Comparison of ENCODE assay signal across 9 cellular contexts in the genomic region with DNA sequence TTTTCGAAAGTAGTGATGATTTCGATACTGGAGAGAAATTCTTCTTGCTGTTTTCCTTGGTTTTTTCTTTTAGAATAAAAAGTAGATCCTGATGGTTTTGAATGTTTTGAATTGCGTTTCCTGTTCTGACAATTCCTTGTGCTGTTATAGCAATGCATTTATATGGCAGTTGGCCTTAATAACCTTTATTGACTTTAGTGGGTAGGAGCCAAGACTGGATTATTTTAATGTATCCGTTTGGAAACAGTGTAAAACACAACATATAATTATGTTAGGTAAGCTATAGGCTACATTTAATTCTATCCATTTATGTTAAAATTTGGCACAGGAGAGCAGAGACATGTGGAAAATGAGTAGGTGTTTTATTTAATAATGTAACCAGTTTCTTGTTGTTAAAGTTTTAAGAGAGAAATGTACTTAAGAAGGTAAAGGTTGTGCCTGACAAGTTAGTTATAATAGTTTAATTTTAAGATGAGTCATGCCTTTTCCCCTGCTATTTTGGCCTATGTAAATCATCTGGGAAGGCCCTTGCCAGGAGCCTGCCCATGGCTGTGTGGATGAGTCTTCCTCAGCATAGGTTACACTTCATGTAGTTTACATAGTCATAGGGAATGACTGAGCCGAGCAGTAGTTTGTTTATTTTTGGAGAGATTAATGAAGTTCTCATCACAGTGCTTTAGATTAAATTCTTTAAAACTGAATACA.
DNase-seq lines count a peak whose midpoint lies in the region; ATAC-seq and TF ChIP-seq lines count a peak whose summit lies in the region.
"Had no signal": no experiment of that assay in that cellular context is flagged by ENCODE, and none has a peak within 500 bp of the region (broad histone marks: within the 10 kb centered on the region; RNA-seq: fewer than 3 reads in every experiment).

No MANE protein-coding gene starts in this region.

- peak overlapping the region; percentile 35 for H3K27ac ChIP-seq in GM23248
- no peak overlapping the region for H3K27ac ChIP-seq in psoas muscle
- H3K27ac ChIP-seq: SK-N-MC had no signal

- H3K27me3 ChIP-seq in GM23248 (replicated peaks; ENCODE audit: insufficient read depth) (no peaks in the 10 kb centered on the region), psoas muscle (ENCODE audit: insufficient read depth in 3 of 3, low read length in 2 of 3) (no peaks in the 10 kb centered on the region)

- peaks cover 32% of the 10 kb centered on the region for H3F3A ChIP-seq in GM23248 (ENCODE audit: insufficient read depth)

- TF ChIP-seq CTCF in epithelial cell of esophagus (IDR thresholded peaks at IDR 0.05; ENCODE audit: insufficient read depth, low read depth, low read length, missing control alignments) (no peak), psoas muscle (IDR thresholded peaks at IDR 0.05) (no peak)

- H3K79me2 ChIP-seq in GM23248 (ENCODE audit: insufficient read depth) = no peaks in the 10 kb centered on the region

- DNase-seq in GM23248 (peak; percentile 89), NCI-H526 treated with DMSO at 0.1 percent for 48 hours (lab: John Stamatoyannopoulos, UW) (peak; percentile 2), epithelial cell of esophagus (ENCODE audit: low read depth) (peak; percentile 85), psoas muscle (peak; percentile 21 to 60), GM19240 (ENCODE audit: insufficient read length, low spot score) (no peak)
- DNase-seq in activated effector memory CD4-positive, alpha-beta T cell treated with anti-CD3 and anti-CD28 coated beads, Interleukin-2, amount 50 U/mL, for 16 hours = no peak

- ATAC-seq in psoas muscle (peak; percentile 79 to 95 (median 94)), HG02970 (IDR thresholded peaks at IDR 0.05; ENCODE audit: low FRiP score, unreplicated experiment) (no peak)
- ATAC-seq: GM12878 had no signal

- H3K9ac ChIP-seq in GM23248 = no peak overlapping the region

- no peaks in the 10 kb centered on the region for H3K9me3 ChIP-seq in GM23248 (ENCODE audit: low read depth)
- no peaks in the 10 kb centered on the region for H3K9me3 ChIP-seq in psoas muscle

- intact Hi-C loops in psoas muscle (cut with DNase I) = no loop called here

- no peaks in the 10 kb centered on the region for H3K9me2 ChIP-seq in GM23248 (ENCODE audit: insufficient read depth)

- H3K4me3 ChIP-seq in GM23248 (no peak overlapping the region), epithelial cell of esophagus (ENCODE audit: low read length) (no peak overlapping the region), psoas muscle (no peak overlapping the region)
- H3K4me3 ChIP-seq: GM12878, SK-N-MC had no signal

- H3K4me1 ChIP-seq in GM23248 (ENCODE audit: insufficient read depth) = peaks cover 45% of the 10 kb centered on the region
- H3K4me1 ChIP-seq in psoas muscle = peaks cover 23% of the 10 kb centered on the region

- no peak overlapping the region for H2AFZ ChIP-seq in GM23248

- WGBS in GM23248 (ENCODE audit: low coverage in 1 of 2, low lambda C conversion rate in 2 of 2, missing lambda C conversion rate in 2 of 2), 2 experiments = 65 to 66% methylated on average over 5 of the region's 5 CpGs
- 59 to 67% (median 63%) methylated on average over 5 of the region's 5 CpGs for WGBS in psoas muscle, 3 donors

- H3K36me3 ChIP-seq in GM23248 (ENCODE audit: low read depth) (no peaks in the 10 kb centered on the region; the same call in 1 of the 2 replicates), psoas muscle (ENCODE audit: insufficient read depth in 1 of 2, low read depth in 1 of 2) (peaks cover 0 to 13% of the 10 kb centered on the region in 2 donors)

- in situ Hi-C loops in GM23248 (cut with MboI) = loop anchor here (10.0 kb wide), 1 partner anchor 1041 kb away; a partner anchor contains a TSS

- H4K20me1 ChIP-seq in GM23248 (ENCODE audit: insufficient read depth) = no peaks in the 10 kb centered on the region

- H3K4me2 ChIP-seq in GM23248 (ENCODE audit: unreplicated experiment) = peak overlapping the region; percentile 19

Comparison
In these comparisons a context has a peak if more than half of its experiments do, and no peak if none do; other contexts are left out.
1. DNase-seq: peak in GM23248 (single experiment), NCI-H526 treated with DMSO at 0.1 percent for 48 hours (single experiment), epithelial cell of esophagus (single experiment) and psoas muscle (2 of 2); none in activated effector memory CD4-positive, alpha-beta T cell treated with anti-CD3 and anti-CD28 coated beads, Interleukin-2, amount 50 U/mL, for 16 hours (single experiment) and GM19240 (single experiment).